22 cellular contexts compared by ENCODE assay signal in genomic region chr6:56087421-56087820, GRCh38.
DNase-seq lines count a peak whose midpoint lies in the region; ATAC-seq, FAIRE-seq and TF ChIP-seq lines count a peak whose summit lies in the region.
"Had no signal": no experiment of that assay in that cellular context is flagged by ENCODE, and none has a peak within 500 bp of the region (broad histone marks: within the 10 kb centered on the region; RNA-seq: fewer than 3 reads in every experiment).

No MANE protein-coding gene starts in this region.

- peak; percentile 51 for ATAC-seq in Right ventricle myocardium inferior
- ATAC-seq: A549; activated CD4-positive, alpha-beta T cell treated with anti-CD3 and anti-CD28 coated beads for 36 hours had no signal

- H3K4me1 ChIP-seq in right atrium auricular region: no peaks in the 10 kb centered on the region
- H3K4me1 ChIP-seq: stomach had no signal

- no peaks in the 10 kb centered on the region for H3K36me3 ChIP-seq in brain microvascular endothelial cell (replicated peaks)
- H3K36me3 ChIP-seq in right atrium auricular region: no peaks in the 10 kb centered on the region
- H3K36me3 ChIP-seq: stomach had no signal

- DNase-seq in Right ventricle myocardium inferior (ENCODE audit: missing footprints): no peak
- DNase-seq in cardiac septum (ENCODE audit: low spot score): no peak
- DNase-seq in brain microvascular endothelial cell: peak; percentile 78
- no peak for DNase-seq in right atrium auricular region (ENCODE audit: low spot score)
- DNase-seq in mucosa of gallbladder (ENCODE audit: low spot score): no peak
- DNase-seq in ecto neural progenitor cell (ENCODE audit: low spot score): no peak
- DNase-seq in urothelium cell line (ENCODE audit: low spot score): no peak
- DNase-seq in anterior cingulate cortex (lab: John Stamatoyannopoulos, UW): no peak
- DNase-seq: activated CD4-positive, alpha-beta T cell treated with anti-CD3 and anti-CD28 coated beads for 36 hours; activated gamma-delta T cell treated with Interleukin-2 at 50 U/mL for 16 hours; DMS79 treated with DMSO at 0.1 percent for 48 hours; glutamatergic neuron; islet precursor cell; MM.1S; NCI-H2029 treated with DMSO at 0.1 percent for 48 hours; NCI-H526 treated with DMSO at 0.1 percent for 48 hours; PC-9; SK-N-SH; stomach; T1000 had no signal

- TF ChIP-seq CTCF in brain microvascular endothelial cell (IDR thresholded peaks at IDR 0.05; ENCODE audit: low read depth, low read length, missing control alignments) (no peak), right atrium auricular region (IDR thresholded peaks at IDR 0.05) (no peak)

- no peaks in the 10 kb centered on the region for H3K27me3 ChIP-seq in brain microvascular endothelial cell (replicated peaks)
- H3K27me3 ChIP-seq in right atrium auricular region: no peaks in the 10 kb centered on the region
- H3K27me3 ChIP-seq: stomach had no signal

- intact Hi-C loops in Right ventricle myocardium inferior (cut with DNase I) (no loop called here), cardiac septum (cut with DNase I) (no loop called here)

- H3K4me3 ChIP-seq in brain microvascular endothelial cell (ENCODE audit: low read depth, low read length) (no peak overlapping the region), right atrium auricular region (no peak overlapping the region)
- H3K4me3 ChIP-seq: A549, PC-9, stomach had no signal

- no peak overlapping the region for H3K27ac ChIP-seq in brain microvascular endothelial cell
- H3K27ac ChIP-seq in right atrium auricular region: peak overlapping the region; percentile 14 to 66
- H3K27ac ChIP-seq: A549, C4-2B, PC-9, stomach had no signal

- peaks cover 0 to 4% of the 10 kb centered on the region in 2 donors for H3K9me3 ChIP-seq in right atrium auricular region
- H3K9me3 ChIP-seq: SK-N-SH had no signal

- in situ Hi-C loops in brain microvascular endothelial cell (cut with HindIII; ENCODE audit: low pct_ligation_motif_present, low sequenced_read_pairs): no loop called here

- no peak for FAIRE-seq in urothelium cell line (lab: Jason Lieb, UNC)
- FAIRE-seq: A549 had no signal
